Comparison of ENCODE assay signal across 8 cellular contexts in genomic region chr13:21060827-21061076, GRCh38. TPM values are rescaled to one million over a fixed set of nuclear protein-coding genes. Genes with fewer than 3 reads are reported as not detected.
DNase-seq lines count a peak whose midpoint lies in the region; FAIRE-seq and TF ChIP-seq lines count a peak whose summit lies in the region.

No MANE protein-coding gene starts in this region.

- H3K9me3 Mint-ChIP-seq in activated CD4-positive, alpha-beta memory T cell treated with anti-CD3 and anti-CD28 coated beads for 36 hours: no peaks in the 10 kb centered on the region

- POLR2A ChIA-PET in activated CD4-positive, alpha-beta memory T cell treated with anti-CD3 and anti-CD28 coated beads for 36 hours (lab: Charles Lee): interaction anchor here (1.4 kb wide), 1 partner anchor 116 kb away, joined by 3 read pairs; the partner anchor contains the start of genes MRPL57 and SKA3

- peak overlapping the region; percentile 83 for H3K4me3 ChIP-seq in GM23248
- H3K4me3 ChIP-seq in iPS DF 6.9 (ENCODE audit: low read length): peak overlapping the region; percentile 88
- peak overlapping the region; percentile 97 for H3K4me3 ChIP-seq in smooth muscle cell
- H3K4me3 ChIP-seq in Karpas-422 (ENCODE audit: low read length): no peak overlapping the region

- H3K36me3 Mint-ChIP-seq in activated CD4-positive, alpha-beta memory T cell treated with anti-CD3 and anti-CD28 coated beads for 36 hours: no peaks in the 10 kb centered on the region

- H4K20me1 ChIP-seq in GM23248 (ENCODE audit: insufficient read depth) (peaks cover 14% of the 10 kb centered on the region), smooth muscle cell (ENCODE audit: low read depth) (peaks cover 47% of the 10 kb centered on the region), Karpas-422 (ENCODE audit: insufficient read depth, low read depth, low read length) (no peaks in the 10 kb centered on the region)

- H2AFZ ChIP-seq in GM23248 (no peak overlapping the region), smooth muscle cell (ENCODE audit: low read depth) (no peak overlapping the region), Karpas-422 (ENCODE audit: low read length) (no peak overlapping the region)

- H3K9me2 ChIP-seq in GM23248 (ENCODE audit: insufficient read depth) (no peaks in the 10 kb centered on the region), Karpas-422 (replicated peaks; ENCODE audit: insufficient read depth, low read length) (no peaks in the 10 kb centered on the region)

- WGBS in GM23248 (ENCODE audit: low coverage in 1 of 2, low lambda C conversion rate in 2 of 2, missing lambda C conversion rate in 2 of 2), 2 experiments: 2% methylated on average over 16 to 19 of the region's 39 CpGs
- no CpG with 5 or more reads among the region's 39 CpGs for WGBS in iPS DF 6.9 (ENCODE audit: insufficient coverage, insufficient read length)
- WGBS in smooth muscle cell (ENCODE audit: low lambda C conversion rate): 3% methylated on average over 16 of the region's 39 CpGs

- peaks cover 3% of the 10 kb centered on the region for H3K4me1 Mint-ChIP-seq in activated CD4-positive, alpha-beta memory T cell treated with anti-CD3 and anti-CD28 coated beads for 36 hours (ENCODE audit: low read depth)

- no peak for FAIRE-seq in HTR-8/SVneo (lab: Jason Lieb, UNC)

- intact Hi-C loops in activated CD4-positive, alpha-beta memory T cell treated with anti-CD3 and anti-CD28 coated beads for 36 hours (cut with micrococcal nuclease): loop anchor here (10.0 kb wide), 2 partner anchors 46 to 116 kb away; no protein-coding TSS in a partner anchor

- in situ Hi-C loops in GM23248 (cut with MboI): no loop called here

- H3K4me2 ChIP-seq in GM23248 (ENCODE audit: unreplicated experiment) (peak overlapping the region; percentile 87), smooth muscle cell (peak overlapping the region; percentile 90), Karpas-422 (ENCODE audit: low read depth, low read length, poor library complexity, severe bottlenecking) (no peak overlapping the region)

- CTCF ChIA-PET in activated CD4-positive, alpha-beta memory T cell treated with anti-CD3 and anti-CD28 coated beads for 36 hours (lab: Charles Lee): no interaction called here

- H3K36me3 ChIP-seq in GM23248 (ENCODE audit: low read depth): peaks cover 9% of the 10 kb centered on the region; the same call in 1 of the 2 replicates
- no peaks in the 10 kb centered on the region for H3K36me3 ChIP-seq in iPS DF 6.9 (ENCODE audit: control insufficient read depth, insufficient read depth, low read length)
- no peaks in the 10 kb centered on the region for H3K36me3 ChIP-seq in smooth muscle cell (ENCODE audit: low read depth)
- H3K36me3 ChIP-seq in Karpas-422 (ENCODE audit: insufficient read depth, low read length): no peaks in the 10 kb centered on the region

- H3K4me1 ChIP-seq in GM23248 (ENCODE audit: insufficient read depth) (peaks cover 42% of the 10 kb centered on the region), iPS DF 6.9 (ENCODE audit: control insufficient read depth, insufficient read depth, low read length) (no peaks in the 10 kb centered on the region), smooth muscle cell (ENCODE audit: low read depth) (peaks cover 21% of the 10 kb centered on the region), Karpas-422 (ENCODE audit: low read length) (no peaks in the 10 kb centered on the region)

- DNase-seq in GM23248: no peak
- peak; percentile 17 for DNase-seq in activated CD4-positive, alpha-beta memory T cell treated with anti-CD3 and anti-CD28 coated beads for 36 hours
- DNase-seq in iPS DF 6.9 (ENCODE audit: low read depth, low spot score): no peak
- DNase-seq in smooth muscle cell (lab: John Stamatoyannopoulos, UW; ENCODE audit: unreplicated experiment): no peak
- DNase-seq in HTR-8/SVneo (ENCODE audit: insufficient read length, low spot score): no peak
- no peak for DNase-seq in NCI-H446 (lab: John Stamatoyannopoulos, UW)
- DNase-seq in activated T-cell treated with anti-CD3 and anti-CD28 coated beads, Interleukin-2, amount 50 U/mL, for 1 hour: no peak
- DNase-seq in Karpas-422: no peak

- H3K27me3 Mint-ChIP-seq in activated CD4-positive, alpha-beta memory T cell treated with anti-CD3 and anti-CD28 coated beads for 36 hours: peaks cover 19% of the 10 kb centered on the region

- H3F3A ChIP-seq in GM23248 (ENCODE audit: insufficient read depth): peaks cover 34% of the 10 kb centered on the region
- H3F3A ChIP-seq in smooth muscle cell (ENCODE audit: low read depth): no peaks in the 10 kb centered on the region

- H3K27me3 ChIP-seq in GM23248 (replicated peaks; ENCODE audit: insufficient read depth): no peaks in the 10 kb centered on the region
- no peaks in the 10 kb centered on the region for H3K27me3 ChIP-seq in iPS DF 6.9 (ENCODE audit: control insufficient read depth, insufficient read depth, low read length)
- H3K27me3 ChIP-seq in smooth muscle cell (ENCODE audit: low read depth): no peaks in the 10 kb centered on the region
- no peaks in the 10 kb centered on the region for H3K27me3 ChIP-seq in Karpas-422 (ENCODE audit: low read length)

- H3K9me3 ChIP-seq in GM23248 (ENCODE audit: low read depth) (no peaks in the 10 kb centered on the region), iPS DF 6.9 (ENCODE audit: control insufficient read depth, insufficient read depth, low read length) (no peaks in the 10 kb centered on the region), smooth muscle cell (replicated peaks; ENCODE audit: low read depth) (no peaks in the 10 kb centered on the region), Karpas-422 (ENCODE audit: low read length) (no peaks in the 10 kb centered on the region)

- peaks cover 51% of the 10 kb centered on the region for H3K79me2 ChIP-seq in GM23248 (ENCODE audit: insufficient read depth)
- peaks cover 53% of the 10 kb centered on the region for H3K79me2 ChIP-seq in smooth muscle cell (ENCODE audit: low read depth)
- no peaks in the 10 kb centered on the region for H3K79me2 ChIP-seq in Karpas-422 (ENCODE audit: low read length)

- H3K9ac ChIP-seq in GM23248 (peak overlapping the region; percentile 96), smooth muscle cell (ENCODE audit: low read depth) (peak overlapping the region; percentile 100), Karpas-422 (ENCODE audit: low read length) (no peak overlapping the region)

- H3K27ac ChIP-seq in GM23248 (peak overlapping the region; percentile 95), iPS DF 6.9 (ENCODE audit: low read length) (no peak overlapping the region), smooth muscle cell (ENCODE audit: low read depth) (peak overlapping the region; percentile 99), Karpas-422 (ENCODE audit: low read length) (no peak overlapping the region)

- H3K4me3 Mint-ChIP-seq in activated CD4-positive, alpha-beta memory T cell treated with anti-CD3 and anti-CD28 coated beads for 36 hours: no peak overlapping the region

- TF ChIP-seq CTCF in smooth muscle cell (IDR thresholded peaks at IDR 0.05; ENCODE audit: borderline replicate concordance, insufficient read depth, poor library complexity, severe bottlenecking): no peak

- H3K27ac Mint-ChIP-seq in activated CD4-positive, alpha-beta memory T cell treated with anti-CD3 and anti-CD28 coated beads for 36 hours: no peak overlapping the region

RNA-seq across cellular contexts. Expression of gene LATS2, which starts 0.6 kb away (rescaled TPM):
- total RNA-seq in GM23248 (2014; rRNA removed; shearing (Covaris generic)): 23.0 and 28.5 TPM in 2 replicates
- polyA plus RNA-seq in GM23248 (2016; fragmentation: Nextera tagmentation; extraction: Ambion mirVana): 10.6 and 11.8 TPM in 2 replicates
- 1 to 10 TPM; 4.0 to 6.8 TPM for total RNA-seq in activated CD4-positive, alpha-beta memory T cell treated with anti-CD3 and anti-CD28 coated beads for 36 hours
- total RNA-seq in smooth muscle cell: 20.8 and 26.4 TPM in 2 replicates
- polyA plus RNA-seq in smooth muscle cell: 6.9 and 8.9 TPM in 2 replicates
- total RNA-seq in Karpas-422 (2014; rRNA removed; shearing (Covaris generic); ENCODE audit: low replicate concordance): not detected in 2 replicates

Comparison
In these comparisons a context has a peak if more than half of its experiments do, and no peak if none do; other contexts are left out.
1. H3K27ac ChIP-seq: peak in GM23248 (single experiment) and smooth muscle cell (single experiment); none in iPS DF 6.9 (single experiment) and Karpas-422 (single experiment).